18 cellular contexts compared by ENCODE assay signal in the genomic region with DNA sequence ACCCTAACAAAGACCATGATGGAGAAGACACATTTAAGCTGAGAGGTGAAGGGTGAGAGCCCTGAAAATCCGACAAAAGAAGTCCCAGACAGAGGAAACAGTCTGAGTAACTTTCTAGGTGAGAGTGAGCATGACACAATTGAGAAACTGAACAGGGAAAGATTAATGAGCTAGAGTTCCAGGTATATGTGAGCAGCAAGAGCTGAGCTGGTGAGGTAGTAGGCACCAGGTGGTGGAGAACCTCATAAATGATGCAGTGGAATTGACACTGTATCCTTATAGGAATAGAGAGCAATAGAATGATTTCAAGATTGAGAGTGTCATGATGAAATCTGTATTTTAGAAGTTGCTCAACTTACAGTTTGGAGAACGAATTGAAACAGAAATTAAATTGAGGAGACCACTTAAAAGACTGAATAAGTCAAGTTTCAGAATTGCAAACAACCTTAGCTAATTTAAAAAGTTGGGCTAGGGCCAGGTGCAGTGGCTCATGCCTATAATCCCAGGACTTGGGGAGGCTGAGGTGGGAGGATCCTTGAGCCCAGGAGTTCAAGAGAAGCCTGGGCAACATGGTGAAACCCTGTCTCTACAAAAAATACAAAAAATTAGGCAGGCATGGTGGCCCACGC.
"Had no signal": no experiment of that assay in that cellular context is flagged by ENCODE, and none has a peak within 500 bp of the region (broad histone marks: within the 10 kb centered on the region; RNA-seq: fewer than 3 reads in every experiment).

No MANE protein-coding gene starts in this region.

- H3K36me3 ChIP-seq: ascending aorta, breast epithelium, right atrium auricular region had no signal

- DNase-seq: activated CD4-positive, CD25-positive, alpha-beta regulatory T cell; activated CD8-positive, alpha-beta memory T cell treated with anti-CD3 and anti-CD28 coated beads, Interleukin-2, amount 10 ng/mL, durations not matched to agents 7 days and 5 days; activated gamma-delta T cell treated with Interleukin-2 at 50 U/mL for 16 hours; activated T-cell treated with anti-CD3 and anti-CD28 coated beads, Interleukin-2, amount 50 U/mL, for 48 hours; cerebellar nuclear complex; effector memory CD4-positive, alpha-beta T cell; head of caudate nucleus; immature natural killer cell; nucleus accumbens; stimulated activated CD4-positive, alpha-beta T cell treated with anti-CD3 and anti-CD28 coated beads, Interleukin-4, amount 100 ng/mL, for 1 hour; stimulated activated naive CD4-positive, alpha-beta T cell treated with Interleukin-2 at 50 U/mL for 16 hours had no signal

- ATAC-seq: activated CD8-positive, alpha-beta memory T cell treated with anti-CD3 and anti-CD28 coated beads, Interleukin-2, amount 10 ng/mL, durations not matched to agents 7 days and 5 days; natural killer cell treated with Interleukin-12 subunit alpha and Interleukin-12 subunit beta and Interleukin-15 and Interleukin-18, amount 100 ng/mL, for 72 hours had no signal

- H3K9me3 ChIP-seq: ascending aorta, breast epithelium, right atrium auricular region had no signal

- H3K27me3 ChIP-seq: ascending aorta, breast epithelium, right atrium auricular region had no signal

- H3K36me3 Mint-ChIP-seq: activated CD8-positive, alpha-beta memory T cell treated with anti-CD3 and anti-CD28 coated beads, Interleukin-2, amount 10 ng/mL, durations not matched to agents 7 days and 5 days; immature natural killer cell; natural killer cell treated with Interleukin-12 subunit alpha and Interleukin-12 subunit beta and Interleukin-15 and Interleukin-18, amount 100 ng/mL, for 72 hours; type B pancreatic cell had no signal

- H3K27me3 Mint-ChIP-seq: dendritic cell treated with granulocyte-macrophage colony-stimulating factor and Interleukin-4, amounts not matched to agents 40 ng/mL and 50 ng/mL, for 4 days; natural killer cell treated with Interleukin-12 subunit alpha and Interleukin-12 subunit beta and Interleukin-15 and Interleukin-18, amount 100 ng/mL, for 72 hours had no signal

- H3K27ac ChIP-seq: ascending aorta, breast epithelium, right atrium auricular region had no signal

- H3K4me3 ChIP-seq: ascending aorta, breast epithelium, right atrium auricular region had no signal

- FAIRE-seq: frontal cortex had no signal

- H3K27ac Mint-ChIP-seq: activated CD8-positive, alpha-beta memory T cell treated with anti-CD3 and anti-CD28 coated beads, Interleukin-2, amount 10 ng/mL, durations not matched to agents 7 days and 5 days; dendritic cell treated with granulocyte-macrophage colony-stimulating factor and Interleukin-4, amounts not matched to agents 40 ng/mL and 50 ng/mL, for 4 days; immature natural killer cell; type B pancreatic cell had no signal

- H3K4me1 ChIP-seq: ascending aorta, breast epithelium, right atrium auricular region had no signal

- H3K4me3 Mint-ChIP-seq: activated CD8-positive, alpha-beta memory T cell treated with anti-CD3 and anti-CD28 coated beads, Interleukin-2, amount 10 ng/mL, durations not matched to agents 7 days and 5 days; dendritic cell treated with granulocyte-macrophage colony-stimulating factor and Interleukin-4, amounts not matched to agents 40 ng/mL and 50 ng/mL, for 4 days; immature natural killer cell; natural killer cell treated with Interleukin-12 subunit alpha and Interleukin-12 subunit beta and Interleukin-15 and Interleukin-18, amount 100 ng/mL, for 72 hours; type B pancreatic cell had no signal

- H3K4me1 Mint-ChIP-seq: activated CD8-positive, alpha-beta memory T cell treated with anti-CD3 and anti-CD28 coated beads, Interleukin-2, amount 10 ng/mL, durations not matched to agents 7 days and 5 days; immature natural killer cell had no signal

- H3K9me3 Mint-ChIP-seq: dendritic cell treated with granulocyte-macrophage colony-stimulating factor and Interleukin-4, amounts not matched to agents 40 ng/mL and 50 ng/mL, for 4 days; immature natural killer cell; natural killer cell treated with Interleukin-12 subunit alpha and Interleukin-12 subunit beta and Interleukin-15 and Interleukin-18, amount 100 ng/mL, for 72 hours; type B pancreatic cell had no signal
